In genomic region chr3:42020681-42021307, GRCh38 we compare ENCODE assay signal across 11 cellular contexts. TPM values are rescaled to one million over a fixed set of nuclear protein-coding genes. Genes with fewer than 3 reads are reported as not detected.
DNase-seq lines count a peak whose midpoint lies in the region; ATAC-seq, FAIRE-seq and TF ChIP-seq lines count a peak whose summit lies in the region.
"Had no signal": no experiment of that assay in that cellular context is flagged by ENCODE, and none has a peak within 500 bp of the region (broad histone marks: within the 10 kb centered on the region; RNA-seq: fewer than 3 reads in every experiment).

No MANE protein-coding gene starts in this region.

- no peaks in the 10 kb centered on the region for H3K27me3 ChIP-seq in BLaER1 treated with 17β-estradiol and CSF1 and Interleukin-3, amounts not matched to agents 10 nM and 100 nM
- H3K27me3 ChIP-seq in mammary epithelial cell (ENCODE audit: insufficient read depth, low read length) (no peaks in the 10 kb centered on the region), body of pancreas (no peaks in the 10 kb centered on the region)

- H3K4me2 ChIP-seq in BLaER1 treated with 17β-estradiol and CSF1 and Interleukin-3, amounts not matched to agents 10 nM and 100 nM = peak overlapping the region in 8 of 11 experiments; percentile 5 to 97 (median 88); a peak in 10 of 22 replicates
- peak overlapping the region; percentile 77 for H3K4me2 ChIP-seq in mammary epithelial cell (ENCODE audit: insufficient read depth, low read depth, low read length)

- FAIRE-seq in GM19239 (lab: Jason Lieb, UNC) = no peak

- H3K9me3 Mint-ChIP-seq in natural killer cell = no peaks in the 10 kb centered on the region

- no peaks in the 10 kb centered on the region for H3K36me3 Mint-ChIP-seq in natural killer cell

- intact Hi-C loops in mammary epithelial cell (cut with micrococcal nuclease) (loop anchor here (2.0 kb wide), 1 partner anchor 70 kb away; the partner anchor contains the start of gene TRAK1), natural killer cell (cut with micrococcal nuclease) (no loop called here), body of pancreas (cut with DNase I) (no loop called here)

- peaks cover 33 to 97% (median 66%) of the 10 kb centered on the region in 11 experiments; a peak in 20 of 22 replicates for H4K20me1 ChIP-seq in BLaER1 treated with 17β-estradiol and CSF1 and Interleukin-3, amounts not matched to agents 10 nM and 100 nM
- H4K20me1 ChIP-seq in mammary epithelial cell (ENCODE audit: insufficient read depth, low read length) = no peaks in the 10 kb centered on the region

- H3K9me3 ChIP-seq in BLaER1 treated with 17β-estradiol and CSF1 and Interleukin-3, amounts not matched to agents 10 nM and 100 nM (replicated peaks in 1 of 11) = no peaks in the 10 kb centered on the region
- H3K9me3 ChIP-seq in mammary epithelial cell (replicated peaks; ENCODE audit: insufficient read depth, low read length) (no peaks in the 10 kb centered on the region), body of pancreas (no peaks in the 10 kb centered on the region)

- H3K27me3 Mint-ChIP-seq in natural killer cell (ENCODE audit: low read depth in 2 of 2) = no peaks in the 10 kb centered on the region

- H3K27ac Mint-ChIP-seq in natural killer cell = no peak overlapping the region

- peaks cover 0 to 5% (median 0%) of the 10 kb centered on the region in 11 experiments; a peak in 2 of 22 replicates for H3K36me3 ChIP-seq in BLaER1 treated with 17β-estradiol and CSF1 and Interleukin-3, amounts not matched to agents 10 nM and 100 nM
- H3K36me3 ChIP-seq in mammary epithelial cell (ENCODE audit: insufficient read depth, low read length) (no peaks in the 10 kb centered on the region), body of pancreas (replicated peaks in 1 of 2; ENCODE audit: insufficient read depth in 1 of 2, low read depth in 2 of 2) (no peaks in the 10 kb centered on the region)

- no peak overlapping the region for H3K4me3 Mint-ChIP-seq in natural killer cell

- ATAC-seq in GM18511 (IDR thresholded peaks at IDR 0.05; ENCODE audit: unreplicated experiment) (no peak), natural killer cell (no peak), body of pancreas (no peak)

- in situ Hi-C loops in mammary epithelial cell (cut with MboI; ENCODE audit: low sequenced_read_pairs in 2 of 2) = no loop called here

- peaks cover 46 to 53% of the 10 kb centered on the region in 2 donors for H3K4me1 Mint-ChIP-seq in natural killer cell

- TF ChIP-seq POLR2A in body of pancreas (IDR thresholded peaks at IDR 0.05) = peak in 1 of 3 donors; percentile 33

- CTCF ChIA-PET in mammary epithelial cell (lab: Charles Lee; ENCODE audit: low non-redundant PET) = no interaction called here

- no peak overlapping the region for H2AFZ ChIP-seq in mammary epithelial cell (ENCODE audit: low read depth, low read length)

- peak overlapping the region in 1 of 11 experiments; percentile 31; a peak in 1 of 22 replicates for H3K27ac ChIP-seq in BLaER1 treated with 17β-estradiol and CSF1 and Interleukin-3, amounts not matched to agents 10 nM and 100 nM
- H3K27ac ChIP-seq in mammary epithelial cell (ENCODE audit: insufficient read depth, low read depth, low read length) (peak overlapping the region; percentile 75), body of pancreas (peak overlapping the region in 2 of 4 donors; percentile 5 to 38)

- TF ChIP-seq CTCF in mammary epithelial cell (conservative IDR thresholded peaks at IDR 0.05 in 1 of 2, IDR thresholded peaks at IDR 0.05 in 1 of 2; ENCODE audit: extremely low read depth in 1 of 2, insufficient read depth in 1 of 2, low read depth in 1 of 2, low read length in 2 of 2) (no peak), natural killer cell (IDR thresholded peaks at IDR 0.05) (no peak), body of pancreas (IDR thresholded peaks at IDR 0.05) (no peak)

- H3K9ac ChIP-seq in BLaER1 treated with 17β-estradiol and CSF1 and Interleukin-3, amounts not matched to agents 10 nM and 100 nM = no peak overlapping the region
- peak overlapping the region; percentile 29 for H3K9ac ChIP-seq in mammary epithelial cell (ENCODE audit: insufficient read depth, low read length)

- H3K79me2 ChIP-seq in mammary epithelial cell (ENCODE audit: insufficient read depth, low read length) = peaks cover 92% of the 10 kb centered on the region

- dilution Hi-C loops in mammary epithelial cell (cut with HindIII; ENCODE audit: low sequenced_read_pairs) = no loop called here

- peaks cover 86 to 96% (median 93%) of the 10 kb centered on the region in 10 experiments for H3K4me1 ChIP-seq in BLaER1 treated with 17β-estradiol and CSF1 and Interleukin-3, amounts not matched to agents 10 nM and 100 nM
- peaks cover 45% of the 10 kb centered on the region for H3K4me1 ChIP-seq in mammary epithelial cell (ENCODE audit: insufficient read depth, low read length)
- peaks cover 56% of the 10 kb centered on the region for H3K4me1 ChIP-seq in body of pancreas

- BruUV-seq in mammary epithelial cell (replicated peaks; lab: Mats Ljungman, UMichigan) = TSS peak; percentile 100

- 4% methylated on average over 2 of the region's 2 CpGs for WGBS in mammary epithelial cell (ENCODE audit: low coverage, missing lambda C conversion rate)
- 47 to 55% methylated on average over 2 of the region's 2 CpGs for WGBS in body of pancreas, 2 donors

- H3K4me3 ChIP-seq in BLaER1 treated with 17β-estradiol and CSF1 and Interleukin-3, amounts not matched to agents 10 nM and 100 nM = no peak overlapping the region
- peak overlapping the region in 1 of 3 experiments; percentile 19 for H3K4me3 ChIP-seq in mammary epithelial cell (replicated peaks in 1 of 3; ENCODE audit: insufficient read depth in 1 of 3, low read depth in 2 of 3, low read length in 3 of 3)
- no peak overlapping the region for H3K4me3 ChIP-seq in body of pancreas

- DNase-seq in LoVo (ENCODE audit: low spot score) = peak; percentile 54
- DNase-seq in mammary epithelial cell = peak; percentile 80
- DNase-seq in myocyte (ENCODE audit: low read depth) = peak; percentile 36
- no peak for DNase-seq in GM19239 (ENCODE audit: insufficient read length, low spot score)
- DNase-seq in natural killer cell = no peak
- DNase-seq in body of pancreas = no peak
- DNase-seq: hippocampal formation, right cardiac atrium, SHP77 had no signal

RNA-seq across cellular contexts. Expression of gene ULK4, which starts 58.9 kb away (rescaled TPM):
- 1 to 10 TPM; 5.3 to 9.2 TPM for total RNA-seq in mammary epithelial cell
- polyA plus RNA-seq in mammary epithelial cell = 2.1 TPM
- 0.67 TPM for polyA minus RNA-seq in mammary epithelial cell
- total RNA-seq in myocyte = 2.0 and 2.1 TPM in 2 replicates
- 4.9 TPM for polyA plus RNA-seq in myocyte (2012)
- total RNA-seq in natural killer cell = 10 to 100 TPM; 19.2 to 25.7 (median 21.2) TPM
- 10 to 100 TPM in 1 of 2 donors, 1 to 10 TPM in 1; 7.3 to 12.5 TPM for total RNA-seq in body of pancreas

Comparison
In these comparisons a context has a peak if more than half of its experiments do, and no peak if none do; other contexts are left out.
1. DNase-seq: peak in LoVo (single experiment), mammary epithelial cell (single experiment) and myocyte (single experiment); none in GM19239 (single experiment), natural killer cell (single experiment) and body of pancreas (0 of 4).